In the genomic region with DNA sequence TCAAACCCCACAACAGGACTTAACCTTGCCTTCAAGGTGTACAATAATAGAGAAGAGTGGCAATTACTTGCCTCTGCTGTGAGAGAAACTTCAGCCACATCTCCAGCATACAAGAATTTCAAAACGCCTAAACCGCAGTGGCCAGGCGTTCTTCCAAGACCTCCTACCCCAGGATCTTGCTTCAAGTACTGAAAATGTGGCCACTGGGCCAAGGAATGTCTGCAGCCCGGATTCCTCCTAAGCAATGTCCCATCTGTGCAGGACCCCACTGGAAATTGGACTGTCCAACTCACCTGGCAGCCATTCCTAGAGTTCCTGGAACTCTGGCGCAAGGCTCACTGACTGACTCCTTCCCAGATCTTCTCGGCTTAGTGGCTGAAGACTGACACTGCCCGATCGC, we compare ENCODE assay signal across 26 cellular contexts. TPM values are rescaled to one million over a fixed set of nuclear protein-coding genes. Genes with fewer than 3 reads are reported as not detected.
"Had no signal": no experiment of that assay in that cellular context is flagged by ENCODE, and none has a peak within 500 bp of the region (broad histone marks: within the 10 kb centered on the region; RNA-seq: fewer than 3 reads in every experiment).

No MANE protein-coding gene starts in this region.

- H3K36me3 ChIP-seq: gastrocnemius medialis, pancreas, right atrium auricular region, suprapubic skin, tibial nerve had no signal

- DNase-seq: activated CD4-positive, alpha-beta T cell treated with anti-CD3 and anti-CD28 coated beads for 36 hours; activated CD4-positive, alpha-beta T cell treated with anti-CD3 and anti-CD28 coated beads, Interleukin-2, amount 50 U/mL, for 48 hours; activated CD8-positive, alpha-beta memory T cell treated with anti-CD3 and anti-CD28 coated beads, Interleukin-2, amount 50 U/mL, for 48 hours; activated naive CD4-positive, alpha-beta T cell treated with Interleukin-2 at 50 U/mL for 16 hours; activated naive CD8-positive, alpha-beta T cell treated with anti-CD3 and anti-CD28 coated beads, Interleukin-2, amount 10 ng/mL, durations not matched to agents 7 days and 5 days; activated T-cell treated with anti-CD3 and anti-CD28 coated beads, Interleukin-2, amount 50 U/mL, for 48 hours; amygdala; body of pancreas; caudate nucleus; effector CD4-positive, alpha-beta T cell; hypothalamus; nephron progenitor cell; pancreas; psoas muscle; stimulated activated CD4-positive, alpha-beta T cell treated with anti-CD3 and anti-CD28 coated beads, Interleukin-12 subunit alpha, Interleukin-12 subunit beta, amount 100 ng/mL, for 4 hours; stimulated activated CD4-positive, alpha-beta T cell treated with anti-CD3 and anti-CD28 coated beads, Interleukin-1b, Interleukin-23, amount 100 ng/mL, for 48 hours; T-helper 9 cell had no signal

- H3K4me3 ChIP-seq: body of pancreas, gastrocnemius medialis, pancreas, psoas muscle, right atrium auricular region, suprapubic skin, tibial nerve had no signal

- H3K4me1 ChIP-seq: psoas muscle had no signal

- H3K27ac ChIP-seq: body of pancreas, gastrocnemius medialis, pancreas, psoas muscle, right atrium auricular region, suprapubic skin, tibial nerve had no signal

- H3K9me3 ChIP-seq: body of pancreas, gastrocnemius medialis, pancreas, psoas muscle, right atrium auricular region, suprapubic skin, tibial nerve had no signal

- ATAC-seq: activated CD4-positive, alpha-beta T cell treated with anti-CD3 and anti-CD28 coated beads for 36 hours; body of pancreas; gastrocnemius medialis; pancreas; psoas muscle had no signal

- H3K27me3 ChIP-seq: body of pancreas, gastrocnemius medialis, pancreas, right atrium auricular region, suprapubic skin, tibial nerve had no signal

RNA-seq across cellular contexts. Expression of a gene that starts 21.1 kb away (rescaled TPM):
- total RNA-seq: activated CD4-positive, alpha-beta T cell treated with anti-CD3 and anti-CD28 coated beads for 36 hours; activated CD8-positive, alpha-beta memory T cell treated with anti-CD3 and anti-CD28 coated beads for 36 hours; activated naive CD8-positive, alpha-beta T cell treated with anti-CD3 and anti-CD28 coated beads, Interleukin-2, amount 10 ng/mL, durations not matched to agents 7 days and 5 days; body of pancreas; epithelial cell of proximal tubule; gastrocnemius medialis; lower leg skin; pancreas; psoas muscle; right atrium auricular region; skeletal muscle tissue; suprapubic skin; T-helper 1 cell treated with Interleukin-12 subunit alpha and Interleukin-12 subunit beta and Interleukin-4 antibody, amounts not matched to agents 30 ng/mL and 1 ng/mL, for 36 hours; tibial nerve had no signal
- polyA plus RNA-seq: pancreas, psoas muscle had no signal
